Comparison of ENCODE assay signal across 20 cellular contexts in genomic region chr11:125257751-125258150, GRCh38.
A peak's percentile ranks its signal among the peaks of the same experiment; 100 is the strongest.
DNase-seq lines count a peak whose midpoint lies in the region; ATAC-seq and TF ChIP-seq lines count a peak whose summit lies in the region.
"Had no signal": no experiment of that assay in that cellular context is flagged by ENCODE, and none has a peak within 500 bp of the region (broad histone marks: within the 10 kb centered on the region; RNA-seq: fewer than 3 reads in every experiment).

No MANE protein-coding gene starts in this region.

- peaks cover 85% of the 10 kb centered on the region for H3K4me1 Mint-ChIP-seq in brain

- H3K9ac ChIP-seq in BLaER1, result no peak overlapping the region
- no peak overlapping the region for H3K9ac ChIP-seq in mesendoderm (ENCODE audit: low read length)
- no peak overlapping the region for H3K9ac ChIP-seq in smooth muscle cell (ENCODE audit: low read depth)

- TF ChIP-seq CTCF in brain (conservative IDR thresholded peaks at IDR 0.05) (no peak), smooth muscle cell (IDR thresholded peaks at IDR 0.05; ENCODE audit: borderline replicate concordance, insufficient read depth, poor library complexity, severe bottlenecking) (no peak)

- no peaks in the 10 kb centered on the region for H3K9me3 ChIP-seq in BLaER1
- no peaks in the 10 kb centered on the region for H3K9me3 ChIP-seq in smooth muscle cell (replicated peaks; ENCODE audit: low read depth)

- DNase-seq in NCI-H526 (lab: John Stamatoyannopoulos, UW), result peak; percentile 42 to 61
- peak; percentile 29 for DNase-seq in mesendoderm
- no peak for DNase-seq in stimulated activated naive CD8-positive, alpha-beta T cell treated with anti-CD3 and anti-CD28 coated beads, Interleukin-15, Interleukin-2, amounts not matched to agents 100 U/mL and 50 U/mL, for 24 hours
- DNase-seq in smooth muscle cell (lab: John Stamatoyannopoulos, UW; ENCODE audit: unreplicated experiment), result no peak
- DNase-seq in Ammon's horn (ENCODE audit: low spot score), result no peak
- DNase-seq: 8988T; AML-193; CD4-positive, alpha-beta memory T cell; DMS153; DMS79 treated with DMSO at 0.1 percent for 48 hours; EL; GDM1; HCEC 1CT; HFFc6 had no signal

- no peak overlapping the region for H3K18ac ChIP-seq in mesendoderm (ENCODE audit: low read length)

- H3K4me3 Mint-ChIP-seq in brain, result no peak overlapping the region
- H3K4me3 Mint-ChIP-seq: CD4-positive, alpha-beta memory T cell; GM23338; HFFc6 had no signal

- H3K36me3 Mint-ChIP-seq in brain, result no peaks in the 10 kb centered on the region
- H3K36me3 Mint-ChIP-seq: CD4-positive, alpha-beta memory T cell had no signal

- H3K27me3 ChIP-seq in BLaER1 (peaks cover 8% of the 10 kb centered on the region; the same call in 1 of the 2 replicates), mesendoderm (ENCODE audit: insufficient read depth, low read length, poor library complexity) (no peaks in the 10 kb centered on the region), smooth muscle cell (ENCODE audit: low read depth) (no peaks in the 10 kb centered on the region)

- H3K27ac Mint-ChIP-seq in brain, result peak overlapping the region in 3 of 5 experiments; percentile 31 to 94 (median 79)
- H3K27ac Mint-ChIP-seq: CD4-positive, alpha-beta memory T cell; GM23338; HFFc6 had no signal

- no peak overlapping the region for H3K23ac ChIP-seq in mesendoderm (ENCODE audit: low read length)

- no peak overlapping the region for H3K56ac ChIP-seq in mesendoderm (ENCODE audit: low read length)

- H2AFZ ChIP-seq in smooth muscle cell (ENCODE audit: low read depth), result no peak overlapping the region
- H2AFZ ChIP-seq: GM23338 had no signal

- no peak overlapping the region for H2BK5ac ChIP-seq in mesendoderm (ENCODE audit: low read length)

- no peaks in the 10 kb centered on the region for H3K27me3 Mint-ChIP-seq in brain

- no peak overlapping the region for H2AK5ac ChIP-seq in mesendoderm (ENCODE audit: low read length)

- H3F3A ChIP-seq in smooth muscle cell (ENCODE audit: low read depth), result peaks cover 1% of the 10 kb centered on the region

- H4K20me1 ChIP-seq in BLaER1 (no peaks in the 10 kb centered on the region), smooth muscle cell (ENCODE audit: low read depth) (no peaks in the 10 kb centered on the region)

- no peak for ATAC-seq in stimulated activated naive CD8-positive, alpha-beta T cell treated with anti-CD3 and anti-CD28 coated beads, Interleukin-15, Interleukin-2, amounts not matched to agents 100 U/mL and 50 U/mL, for 24 hours
- no peak for ATAC-seq in HG03469 (IDR thresholded peaks at IDR 0.05; ENCODE audit: unreplicated experiment)

- H3K4me1 ChIP-seq in BLaER1, result peaks cover 42% of the 10 kb centered on the region
- peaks cover 16% of the 10 kb centered on the region for H3K4me1 ChIP-seq in mesendoderm (ENCODE audit: control insufficient read depth, low read depth, low read length)
- H3K4me1 ChIP-seq in smooth muscle cell (ENCODE audit: low read depth), result peaks cover 23% of the 10 kb centered on the region

- no peak overlapping the region for H3K4me3 ChIP-seq in BLaER1
- no peak overlapping the region for H3K4me3 ChIP-seq in mesendoderm (ENCODE audit: low read length)
- no peak overlapping the region for H3K4me3 ChIP-seq in smooth muscle cell
- H3K4me3 ChIP-seq: GM23338 had no signal

- no peak overlapping the region for H4K8ac ChIP-seq in mesendoderm (ENCODE audit: low read depth, low read length)

- no peak overlapping the region for H2BK120ac ChIP-seq in mesendoderm (ENCODE audit: low read depth, low read length)

- no peak overlapping the region for H4K5ac ChIP-seq in mesendoderm (ENCODE audit: low read length)

- H3K79me2 ChIP-seq in mesendoderm (ENCODE audit: control insufficient read depth, insufficient read depth, low read length) (no peaks in the 10 kb centered on the region), smooth muscle cell (ENCODE audit: low read depth) (no peaks in the 10 kb centered on the region)

- H2BK15ac ChIP-seq in mesendoderm (replicated peaks; ENCODE audit: low read depth), result no peak overlapping the region

- no peaks in the 10 kb centered on the region for H3K79me1 ChIP-seq in mesendoderm (ENCODE audit: low read length)

- whole genome bisulfite sequencing in mesendoderm (ENCODE audit: extremely low coverage, insufficient coverage, low lambda C conversion rate), result no CpG with 5 or more reads among the region's 4 CpGs
- WGBS in smooth muscle cell (ENCODE audit: low lambda C conversion rate), result 74% methylated on average over 4 of the region's 4 CpGs

- no peak overlapping the region for H3K4ac ChIP-seq in mesendoderm (ENCODE audit: low read depth, low read length)

- H3K9me3 Mint-ChIP-seq in brain, result no peaks in the 10 kb centered on the region
- H3K9me3 Mint-ChIP-seq: CD4-positive, alpha-beta memory T cell; GM23338; HFFc6 had no signal

- H3K4me2 ChIP-seq in BLaER1 (peak overlapping the region; percentile 74), mesendoderm (ENCODE audit: low read length) (no peak overlapping the region), smooth muscle cell (no peak overlapping the region)
- H3K4me2 ChIP-seq: GM23338 had no signal

- H3K27ac ChIP-seq in BLaER1 (no peak overlapping the region), mesendoderm (ENCODE audit: low read depth, low read length) (no peak overlapping the region), smooth muscle cell (ENCODE audit: low read depth) (no peak overlapping the region)
- H3K27ac ChIP-seq: C4-2B, HL-60 had no signal

- no peaks in the 10 kb centered on the region for H3K36me3 ChIP-seq in BLaER1
- no peaks in the 10 kb centered on the region for H3K36me3 ChIP-seq in mesendoderm (ENCODE audit: control insufficient read depth, insufficient read depth, low read length)
- H3K36me3 ChIP-seq in smooth muscle cell (ENCODE audit: low read depth), result no peaks in the 10 kb centered on the region

Comparison
In these comparisons a context has a peak if more than half of its experiments do, and no peak if none do; other contexts are left out.
1. DNase-seq: peak in NCI-H526 (2 of 2) and mesendoderm (single experiment); none in stimulated activated naive CD8-positive, alpha-beta T cell treated with anti-CD3 and anti-CD28 coated beads, Interleukin-15, Interleukin-2, amounts not matched to agents 100 U/mL and 50 U/mL, for 24 hours (single experiment), smooth muscle cell (single experiment) and Ammon's horn (single experiment).